ENCODE assay signal across 2 cellular contexts in the genomic region with DNA sequence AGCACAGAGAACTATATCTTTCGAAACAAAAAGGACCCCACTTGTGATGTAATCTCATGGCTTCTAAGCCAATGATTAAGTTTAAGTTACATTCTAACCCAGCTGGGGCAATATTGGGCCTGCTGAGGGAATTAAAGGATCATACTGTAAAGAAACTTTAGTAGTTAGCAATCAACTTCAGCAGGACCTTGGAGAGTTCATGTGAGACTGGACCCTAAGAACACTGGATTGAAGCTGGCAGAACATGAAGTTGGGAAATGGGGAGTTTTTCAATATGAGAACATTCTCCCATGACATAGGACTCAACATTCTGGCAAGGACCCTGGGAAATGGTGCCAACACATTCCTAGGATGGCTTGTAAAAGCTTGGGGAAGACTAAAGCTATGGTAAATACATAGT.
A peak's percentile ranks its signal among the peaks of the same experiment; 100 is the strongest.
TF ChIP-seq lines count a peak whose summit lies in the region.

No MANE protein-coding gene starts in this region.

TF ChIP-seq in SK-N-SH, 30 proteins besides CTCF, POLR2A, EP300 and RAD21:
- TF ChIP-seq, protein P1, sequence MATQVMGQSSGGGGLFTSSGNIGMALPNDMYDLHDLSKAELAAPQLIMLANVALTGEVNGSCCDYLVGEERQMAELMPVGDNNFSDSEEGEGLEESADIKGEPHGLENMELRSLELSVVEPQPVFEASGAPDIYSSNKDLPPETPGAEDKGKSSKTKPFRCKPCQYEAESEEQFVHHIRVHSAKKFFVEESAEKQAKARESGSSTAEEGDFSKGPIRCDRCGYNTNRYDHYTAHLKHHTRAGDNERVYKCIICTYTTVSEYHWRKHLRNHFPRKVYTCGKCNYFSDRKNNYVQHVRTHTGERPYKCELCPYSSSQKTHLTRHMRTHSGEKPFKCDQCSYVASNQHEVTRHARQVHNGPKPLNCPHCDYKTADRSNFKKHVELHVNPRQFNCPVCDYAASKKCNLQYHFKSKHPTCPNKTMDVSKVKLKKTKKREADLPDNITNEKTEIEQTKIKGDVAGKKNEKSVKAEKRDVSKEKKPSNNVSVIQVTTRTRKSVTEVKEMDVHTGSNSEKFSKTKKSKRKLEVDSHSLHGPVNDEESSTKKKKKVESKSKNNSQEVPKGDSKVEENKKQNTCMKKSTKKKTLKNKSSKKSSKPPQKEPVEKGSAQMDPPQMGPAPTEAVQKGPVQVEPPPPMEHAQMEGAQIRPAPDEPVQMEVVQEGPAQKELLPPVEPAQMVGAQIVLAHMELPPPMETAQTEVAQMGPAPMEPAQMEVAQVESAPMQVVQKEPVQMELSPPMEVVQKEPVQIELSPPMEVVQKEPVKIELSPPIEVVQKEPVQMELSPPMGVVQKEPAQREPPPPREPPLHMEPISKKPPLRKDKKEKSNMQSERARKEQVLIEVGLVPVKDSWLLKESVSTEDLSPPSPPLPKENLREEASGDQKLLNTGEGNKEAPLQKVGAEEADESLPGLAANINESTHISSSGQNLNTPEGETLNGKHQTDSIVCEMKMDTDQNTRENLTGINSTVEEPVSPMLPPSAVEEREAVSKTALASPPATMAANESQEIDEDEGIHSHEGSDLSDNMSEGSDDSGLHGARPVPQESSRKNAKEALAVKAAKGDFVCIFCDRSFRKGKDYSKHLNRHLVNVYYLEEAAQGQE (IDR thresholded peaks at IDR 0.05; ENCODE audit: low read depth, low read length), result 0 out of 2 replicates have a peak, but pooled peaks have one; percentile 59
- no peak for TF ChIP-seq ELF1 (IDR thresholded peaks at IDR 0.05)
- no peak for TF ChIP-seq RCOR1 (IDR thresholded peaks at IDR 0.05; ENCODE audit: low read length)
- no peak for TF ChIP-seq TAF1 (IDR thresholded peaks at IDR 0.05; ENCODE audit: borderline replicate concordance, low read depth, low read length)
- no peak for TF ChIP-seq FOXM1 (IDR thresholded peaks at IDR 0.05; ENCODE audit: low read depth)
- TF ChIP-seq, protein P2, sequence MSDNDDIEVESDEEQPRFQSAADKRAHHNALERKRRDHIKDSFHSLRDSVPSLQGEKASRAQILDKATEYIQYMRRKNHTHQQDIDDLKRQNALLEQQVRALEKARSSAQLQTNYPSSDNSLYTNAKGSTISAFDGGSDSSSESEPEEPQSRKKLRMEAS (IDR thresholded peaks at IDR 0.05; ENCODE audit: low read depth), result no peak
- TF ChIP-seq, protein P3, sequence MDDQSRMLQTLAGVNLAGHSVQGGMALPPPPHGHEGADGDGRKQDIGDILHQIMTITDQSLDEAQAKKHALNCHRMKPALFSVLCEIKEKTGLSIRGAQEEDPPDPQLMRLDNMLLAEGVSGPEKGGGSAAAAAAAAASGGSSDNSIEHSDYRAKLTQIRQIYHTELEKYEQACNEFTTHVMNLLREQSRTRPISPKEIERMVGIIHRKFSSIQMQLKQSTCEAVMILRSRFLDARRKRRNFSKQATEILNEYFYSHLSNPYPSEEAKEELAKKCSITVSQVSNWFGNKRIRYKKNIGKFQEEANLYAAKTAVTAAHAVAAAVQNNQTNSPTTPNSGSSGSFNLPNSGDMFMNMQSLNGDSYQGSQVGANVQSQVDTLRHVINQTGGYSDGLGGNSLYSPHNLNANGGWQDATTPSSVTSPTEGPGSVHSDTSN (IDR thresholded peaks at IDR 0.05), result no peak
- no peak for TF ChIP-seq GATA2 (CRISPR knock-in tag; IDR thresholded peaks at IDR 0.05)
- no peak for TF ChIP-seq MEF2A (IDR thresholded peaks at IDR 0.05; ENCODE audit: borderline replicate concordance, low read depth)

TF ChIP-seq in SK-N-SH treated with all-trans-retinoic acid at 6 μM for 48 hours, 23 proteins besides CTCF, POLR2A, EP300 and RAD21:
- TF ChIP-seq, protein P4, sequence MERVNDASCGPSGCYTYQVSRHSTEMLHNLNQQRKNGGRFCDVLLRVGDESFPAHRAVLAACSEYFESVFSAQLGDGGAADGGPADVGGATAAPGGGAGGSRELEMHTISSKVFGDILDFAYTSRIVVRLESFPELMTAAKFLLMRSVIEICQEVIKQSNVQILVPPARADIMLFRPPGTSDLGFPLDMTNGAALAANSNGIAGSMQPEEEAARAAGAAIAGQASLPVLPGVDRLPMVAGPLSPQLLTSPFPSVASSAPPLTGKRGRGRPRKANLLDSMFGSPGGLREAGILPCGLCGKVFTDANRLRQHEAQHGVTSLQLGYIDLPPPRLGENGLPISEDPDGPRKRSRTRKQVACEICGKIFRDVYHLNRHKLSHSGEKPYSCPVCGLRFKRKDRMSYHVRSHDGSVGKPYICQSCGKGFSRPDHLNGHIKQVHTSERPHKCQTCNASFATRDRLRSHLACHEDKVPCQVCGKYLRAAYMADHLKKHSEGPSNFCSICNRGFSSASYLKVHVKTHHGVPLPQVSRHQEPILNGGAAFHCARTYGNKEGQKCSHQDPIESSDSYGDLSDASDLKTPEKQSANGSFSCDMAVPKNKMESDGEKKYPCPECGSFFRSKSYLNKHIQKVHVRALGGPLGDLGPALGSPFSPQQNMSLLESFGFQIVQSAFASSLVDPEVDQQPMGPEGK (CRISPR knock-in tag; IDR thresholded peaks at IDR 0.05; ENCODE audit: borderline replicate concordance), result no peak
- TF ChIP-seq, protein P5, sequence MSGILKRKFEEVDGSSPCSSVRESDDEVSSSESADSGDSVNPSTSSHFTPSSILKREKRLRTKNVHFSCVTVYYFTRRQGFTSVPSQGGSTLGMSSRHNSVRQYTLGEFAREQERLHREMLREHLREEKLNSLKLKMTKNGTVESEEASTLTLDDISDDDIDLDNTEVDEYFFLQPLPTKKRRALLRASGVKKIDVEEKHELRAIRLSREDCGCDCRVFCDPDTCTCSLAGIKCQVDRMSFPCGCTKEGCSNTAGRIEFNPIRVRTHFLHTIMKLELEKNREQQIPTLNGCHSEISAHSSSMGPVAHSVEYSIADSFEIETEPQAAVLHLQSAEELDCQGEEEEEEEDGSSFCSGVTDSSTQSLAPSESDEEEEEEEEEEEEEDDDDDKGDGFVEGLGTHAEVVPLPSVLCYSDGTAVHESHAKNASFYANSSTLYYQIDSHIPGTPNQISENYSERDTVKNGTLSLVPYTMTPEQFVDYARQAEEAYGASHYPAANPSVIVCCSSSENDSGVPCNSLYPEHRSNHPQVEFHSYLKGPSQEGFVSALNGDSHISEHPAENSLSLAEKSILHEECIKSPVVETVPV (CRISPR knock-in tag; IDR thresholded peaks at IDR 0.05), result no peak
- no peak for TF ChIP-seq RARB (CRISPR knock-in tag; IDR thresholded peaks at IDR 0.05)
- TF ChIP-seq ARNTL (CRISPR knock-in tag; IDR thresholded peaks at IDR 0.05; ENCODE audit: borderline replicate concordance, low read depth), result no peak
- TF ChIP-seq ZNF8 (CRISPR knock-in tag; IDR thresholded peaks at IDR 0.05), result no peak
- TF ChIP-seq, protein P6, sequence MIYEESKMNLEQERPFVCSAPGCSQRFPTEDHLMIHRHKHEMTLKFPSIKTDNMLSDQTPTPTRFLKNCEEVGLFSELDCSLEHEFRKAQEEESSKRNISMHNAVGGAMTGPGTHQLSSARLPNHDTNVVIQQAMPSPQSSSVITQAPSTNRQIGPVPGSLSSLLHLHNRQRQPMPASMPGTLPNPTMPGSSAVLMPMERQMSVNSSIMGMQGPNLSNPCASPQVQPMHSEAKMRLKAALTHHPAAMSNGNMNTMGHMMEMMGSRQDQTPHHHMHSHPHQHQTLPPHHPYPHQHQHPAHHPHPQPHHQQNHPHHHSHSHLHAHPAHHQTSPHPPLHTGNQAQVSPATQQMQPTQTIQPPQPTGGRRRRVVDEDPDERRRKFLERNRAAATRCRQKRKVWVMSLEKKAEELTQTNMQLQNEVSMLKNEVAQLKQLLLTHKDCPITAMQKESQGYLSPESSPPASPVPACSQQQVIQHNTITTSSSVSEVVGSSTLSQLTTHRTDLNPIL (CRISPR knock-in tag; IDR thresholded peaks at IDR 0.05; ENCODE audit: low read depth), result no peak
- no peak for TF ChIP-seq ZNF70 (CRISPR knock-in tag; IDR thresholded peaks at IDR 0.05)
- no peak for TF ChIP-seq PPARA (CRISPR knock-in tag; IDR thresholded peaks at IDR 0.05; ENCODE audit: borderline replicate concordance)
- no peak for TF ChIP-seq TOX (CRISPR knock-in tag; IDR thresholded peaks at IDR 0.05; ENCODE audit: borderline replicate concordance)
- TF ChIP-seq TCF4 (CRISPR knock-in tag; IDR thresholded peaks at IDR 0.05; ENCODE audit: borderline replicate concordance), result no peak
- no peak for TF ChIP-seq ISL1 (CRISPR knock-in tag; IDR thresholded peaks at IDR 0.05)
- TF ChIP-seq OSR1 (CRISPR knock-in tag; IDR thresholded peaks at IDR 0.05), result no peak
- TF ChIP-seq ZFP30 (CRISPR knock-in tag; IDR thresholded peaks at IDR 0.05), result no peak
- no peak for TF ChIP-seq ZC3H10 (CRISPR knock-in tag; IDR thresholded peaks at IDR 0.05)
- no peak for TF ChIP-seq CSDC2 (CRISPR knock-in tag; IDR thresholded peaks at IDR 0.05)
- TF ChIP-seq GLIS3 (CRISPR knock-in tag; IDR thresholded peaks at IDR 0.05), result no peak
- no peak for TF ChIP-seq ZFP3 (CRISPR knock-in tag; IDR thresholded peaks at IDR 0.05)
- TF ChIP-seq ZNF565 (CRISPR knock-in tag; conservative IDR thresholded peaks at IDR 0.05; ENCODE audit: low read depth), result no peak
